In the genomic region with DNA sequence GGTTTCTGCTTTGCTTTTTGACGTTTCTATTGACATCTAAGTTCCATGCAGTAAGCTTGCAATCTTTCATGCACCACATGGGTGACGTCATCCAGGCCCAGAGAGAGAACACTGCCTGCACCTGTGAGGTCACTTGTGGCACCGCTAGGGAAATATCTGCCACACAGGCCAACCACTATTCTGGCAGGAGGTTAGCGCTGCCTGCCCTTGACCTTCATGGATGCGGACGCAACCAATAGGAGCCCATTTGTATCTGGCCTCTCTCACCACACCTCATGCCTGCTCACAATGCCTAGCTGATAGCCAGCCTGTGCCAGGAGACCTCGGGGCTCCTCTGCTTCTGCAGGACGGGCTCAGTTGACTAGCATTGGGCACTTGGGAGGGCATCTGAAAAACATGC, we compare ENCODE assay signal across 1 cellular context.
TF ChIP-seq lines count a peak whose summit lies in the region.

No MANE protein-coding gene starts in this region.

TF ChIP-seq in K562, 482 proteins besides CTCF, POLR2A, EP300 and RAD21 (continued from another document):
- no peak for TF ChIP-seq SRSF7 (optimal IDR thresholded peaks at IDR 0.05; ENCODE audit: low read depth, low read length)
- peak; percentile 87 for TF ChIP-seq ATF3 (IDR thresholded peaks at IDR 0.05)
- no peak for TF ChIP-seq ATF3 (CRISPR knock-in tag; conservative IDR thresholded peaks at IDR 0.05)
- TF ChIP-seq FOXK1 (CRISPR knock-in tag; IDR thresholded peaks at IDR 0.05; ENCODE audit: borderline replicate concordance), result no peak
- TF ChIP-seq PHF8 (IDR thresholded peaks at IDR 0.05; ENCODE audit: borderline replicate concordance, low read length), result no peak
- no peak for TF ChIP-seq SMAD4 (CRISPR knock-in tag; conservative IDR thresholded peaks at IDR 0.05)
- no peak for TF ChIP-seq CBFA2T2 (conservative IDR thresholded peaks at IDR 0.05)
- TF ChIP-seq ATF7 (IDR thresholded peaks at IDR 0.05), result peak; percentile 69
- TF ChIP-seq KLF13 (tag; IDR thresholded peaks at IDR 0.05; ENCODE audit: borderline replicate concordance, low read depth), result no peak
- no peak for TF ChIP-seq ZFP91 (CRISPR knock-in tag; IDR thresholded peaks at IDR 0.05)
- TF ChIP-seq JUND (IDR thresholded peaks at IDR 0.05; ENCODE audit: borderline replicate concordance, low read depth, low read length), result peak; percentile 33; the same call in 1 of the 2 replicates
- TF ChIP-seq JUND (tag; IDR thresholded peaks at IDR 0.05; ENCODE audit: borderline replicate concordance, low read depth, low read length), result peak; percentile 25; the same call in 1 of the 3 replicates
- TF ChIP-seq PHTF2 (CRISPR knock-in tag; IDR thresholded peaks at IDR 0.05), result no peak
- no peak for TF ChIP-seq SNRNP70 (optimal IDR thresholded peaks at IDR 0.05; ENCODE audit: low read depth, low read length)
